In the genomic region with DNA sequence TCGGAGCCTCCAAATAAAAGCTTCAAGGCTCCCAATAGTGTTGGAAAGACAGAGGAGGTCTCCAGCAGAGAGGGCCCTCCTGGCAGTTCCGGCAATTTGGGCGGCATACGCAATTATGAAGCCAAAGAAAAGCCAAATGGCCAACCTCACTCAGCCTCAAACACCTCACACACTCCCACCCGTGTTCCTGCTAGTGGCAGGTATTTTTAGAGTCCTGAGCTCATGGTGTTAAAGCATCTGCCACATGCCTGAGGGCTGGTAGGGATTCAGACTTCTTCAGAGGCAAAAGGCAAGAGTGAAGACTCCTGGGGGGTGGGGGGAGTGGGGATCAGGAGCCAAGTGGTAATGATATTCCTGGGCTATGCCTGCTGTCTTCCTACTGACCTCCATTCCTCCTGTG, we compare ENCODE assay signal across 21 cellular contexts. TPM values are rescaled to one million over a fixed set of nuclear protein-coding genes. Genes with fewer than 3 reads are reported as not detected.
DNase-seq lines count a peak whose midpoint lies in the region; ATAC-seq, FAIRE-seq and TF ChIP-seq lines count a peak whose summit lies in the region.
"Had no signal": no experiment of that assay in that cellular context is flagged by ENCODE, and none has a peak within 500 bp of the region (broad histone marks: within the 10 kb centered on the region; RNA-seq: fewer than 3 reads in every experiment).

No MANE protein-coding gene starts in this region.

- no peaks in the 10 kb centered on the region for H3K36me3 ChIP-seq in SK-N-MC (ENCODE audit: insufficient read depth, low read length)
- no peaks in the 10 kb centered on the region for H3K36me3 ChIP-seq in trophoblast cell (ENCODE audit: control insufficient read depth in 1 of 2, insufficient read depth in 2 of 2, low read length in 2 of 2)
- H3K36me3 ChIP-seq: HAP-1 had no signal

- no peak for TF ChIP-seq CTCF in RWPE1 (conservative IDR thresholded peaks at IDR 0.05; ENCODE audit: low read depth)

- H3K9ac ChIP-seq in SK-N-MC (ENCODE audit: insufficient read length) (no peak overlapping the region), trophoblast cell (ENCODE audit: low read length) (no peak overlapping the region)

- H4K12ac ChIP-seq in trophoblast cell (ENCODE audit: low read depth, low read length), result no peak overlapping the region

- no peak overlapping the region for H2BK120ac ChIP-seq in trophoblast cell (ENCODE audit: insufficient read depth, low read length, poor library complexity)

- H3K9me3 Mint-ChIP-seq in activated CD8-positive, alpha-beta memory T cell treated with anti-CD3 and anti-CD28 coated beads, Interleukin-2, amount 10 ng/mL, durations not matched to agents 7 days and 5 days (ENCODE audit: low read depth), result no peaks in the 10 kb centered on the region
- H3K9me3 Mint-ChIP-seq: naive B cell; T-helper 1 cell treated with Interleukin-12 subunit alpha and Interleukin-12 subunit beta and Interleukin-4 antibody, amounts not matched to agents 30 μg/mL and 1 μg/mL, for 36 hours; WTC11 had no signal

- no peak overlapping the region for H4K91ac ChIP-seq in trophoblast cell (ENCODE audit: low read depth, low read length)

- no peak overlapping the region for H3K4me3 Mint-ChIP-seq in activated CD8-positive, alpha-beta memory T cell treated with anti-CD3 and anti-CD28 coated beads, Interleukin-2, amount 10 ng/mL, durations not matched to agents 7 days and 5 days
- H3K4me3 Mint-ChIP-seq: CD14-positive monocyte; naive B cell; T-helper 1 cell treated with Interleukin-12 subunit alpha and Interleukin-12 subunit beta and Interleukin-4 antibody, amounts not matched to agents 30 μg/mL and 1 μg/mL, for 36 hours; WTC11 had no signal

- H3K14ac ChIP-seq in trophoblast cell (ENCODE audit: low read length), result no peak overlapping the region

- peaks cover 55% of the 10 kb centered on the region for H3K4me1 Mint-ChIP-seq in activated CD8-positive, alpha-beta memory T cell treated with anti-CD3 and anti-CD28 coated beads, Interleukin-2, amount 10 ng/mL, durations not matched to agents 7 days and 5 days
- H3K4me1 Mint-ChIP-seq: WTC11 had no signal

- CTCF ChIA-PET in activated CD8-positive, alpha-beta memory T cell treated with anti-CD3 and anti-CD28 coated beads, Interleukin-2, amount 10 ng/mL, durations not matched to agents 7 days and 5 days (lab: Charles Lee), result no interaction called here
- CTCF ChIA-PET in RWPE1 (lab: Yijun Ruan, JAX), result no interaction called here

- no peak overlapping the region for H3K18ac ChIP-seq in trophoblast cell (ENCODE audit: low read length)

- FAIRE-seq in H54 (lab: Jason Lieb, UNC), result no peak
- FAIRE-seq: kidney had no signal

- peak overlapping the region; percentile 41 for H3K4me3 ChIP-seq in SK-N-MC
- no peak overlapping the region for H3K4me3 ChIP-seq in trophoblast cell (ENCODE audit: low read depth, low read length)
- H3K4me3 ChIP-seq: HAP-1 had no signal

- ATAC-seq in activated CD8-positive, alpha-beta memory T cell treated with anti-CD3 and anti-CD28 coated beads, Interleukin-2, amount 10 ng/mL, durations not matched to agents 7 days and 5 days, result no peak
- ATAC-seq: WTC11 had no signal

- no peaks in the 10 kb centered on the region for H3K79me2 ChIP-seq in trophoblast cell (ENCODE audit: control insufficient read depth, insufficient read depth, low read length, poor library complexity)

- no peak overlapping the region for H3K4ac ChIP-seq in trophoblast cell (ENCODE audit: low read depth, low read length)

- H2AFZ ChIP-seq in trophoblast cell (ENCODE audit: insufficient read depth, low read length, poor library complexity), result no peak overlapping the region

- no peak overlapping the region for H2BK5ac ChIP-seq in trophoblast cell (ENCODE audit: low read depth, low read length, poor library complexity)

- POLR2A ChIA-PET in RWPE1 (lab: Yijun Ruan, JAX; ENCODE audit: low non-redundant PET), result no interaction called here

- TF ChIP-seq POLR2A in H54 (IDR thresholded peaks at IDR 0.05; ENCODE audit: low read depth, low read length), result no peak

- no CpG with 5 or more reads among the region's 5 CpGs for WGBS in trophoblast cell (ENCODE audit: extremely low coverage, insufficient coverage, insufficient read length)

- H2BK12ac ChIP-seq in trophoblast cell (ENCODE audit: low read length), result peak overlapping the region; percentile 22

- peaks cover 45% of the 10 kb centered on the region for H3K36me3 Mint-ChIP-seq in activated CD8-positive, alpha-beta memory T cell treated with anti-CD3 and anti-CD28 coated beads, Interleukin-2, amount 10 ng/mL, durations not matched to agents 7 days and 5 days
- H3K36me3 Mint-ChIP-seq: CD14-positive monocyte, naive B cell, WTC11 had no signal

- H2AK5ac ChIP-seq in trophoblast cell (ENCODE audit: low read length), result no peak overlapping the region

- H3K4me2 ChIP-seq in trophoblast cell (ENCODE audit: low read length), result no peak overlapping the region

- DNase-seq in activated CD8-positive, alpha-beta memory T cell treated with anti-CD3 and anti-CD28 coated beads, Interleukin-2, amount 10 ng/mL, durations not matched to agents 7 days and 5 days, result no peak
- DNase-seq in activated CD8-positive, alpha-beta memory T cell treated with anti-CD3 and anti-CD28 coated beads, Interleukin-2, amount 50 U/mL, for 48 hours, result no peak
- DNase-seq in SK-N-MC (ENCODE audit: low read depth, low spot score) (no peak), cerebellar cortex (ENCODE audit: low spot score) (peak; percentile 88), trophoblast cell (no peak), RWPE1 (ENCODE audit: low spot score) (no peak), H54 (ENCODE audit: insufficient read length, low spot score) (no peak), AG08395 (ENCODE audit: low spot score) (no peak)
- DNase-seq: ACHN; activated naive CD4-positive, alpha-beta T cell treated with anti-CD3 and anti-CD28 coated beads, Interleukin-2, amount 50 U/mL, for 16 hours; kidney; naive B cell; NCI-H510A treated with DMSO at 0.1 percent for 48 hours; stimulated activated CD4-positive, alpha-beta T cell treated with anti-CD3 and anti-CD28 coated beads, Interleukin-2, amount 100 ng/mL, for 48 hours had no signal

- H3K4me1 ChIP-seq in trophoblast cell (ENCODE audit: control insufficient read depth in 1 of 2, insufficient read depth in 2 of 2, low read length in 2 of 2), result peaks cover 2 to 7% of the 10 kb centered on the region in 2 experiments
- H3K4me1 ChIP-seq: HAP-1 had no signal

- no peaks in the 10 kb centered on the region for H3K27me3 Mint-ChIP-seq in activated CD8-positive, alpha-beta memory T cell treated with anti-CD3 and anti-CD28 coated beads, Interleukin-2, amount 10 ng/mL, durations not matched to agents 7 days and 5 days

- no peak overlapping the region for H3K23ac ChIP-seq in trophoblast cell (ENCODE audit: low read length)

- no peaks in the 10 kb centered on the region for H3K27me3 ChIP-seq in trophoblast cell (ENCODE audit: insufficient read depth, low read length)
- H3K27me3 ChIP-seq: foreskin keratinocyte had no signal

- no peak overlapping the region for H4K8ac ChIP-seq in trophoblast cell (ENCODE audit: low read depth, low read length)

- peaks cover 4% of the 10 kb centered on the region for H3K79me1 ChIP-seq in trophoblast cell (ENCODE audit: low read length)

- H3K27ac ChIP-seq in SK-N-MC (peak overlapping the region; percentile 67; the same call in 1 of the 2 replicates), trophoblast cell (ENCODE audit: low read depth, low read length) (no peak overlapping the region), RWPE1 (no peak overlapping the region)
- H3K27ac ChIP-seq: epithelial cell of prostate, foreskin keratinocyte had no signal

- H3K9me3 ChIP-seq in SK-N-MC (ENCODE audit: low read depth, low read length) (no peaks in the 10 kb centered on the region), trophoblast cell (ENCODE audit: insufficient read depth, low read depth, low read length) (no peaks in the 10 kb centered on the region)
- H3K9me3 ChIP-seq: HAP-1 had no signal

- H3K27ac Mint-ChIP-seq in activated CD8-positive, alpha-beta memory T cell treated with anti-CD3 and anti-CD28 coated beads, Interleukin-2, amount 10 ng/mL, durations not matched to agents 7 days and 5 days, result peak overlapping the region; percentile 29
- H3K27ac Mint-ChIP-seq: progenitor cell of endocrine pancreas; T-helper 1 cell treated with Interleukin-12 subunit alpha and Interleukin-12 subunit beta and Interleukin-4 antibody, amounts not matched to agents 30 μg/mL and 1 μg/mL, for 36 hours; WTC11 had no signal

RNA-seq across cellular contexts. Expression of gene RAB33A, which starts 7.4 kb away (rescaled TPM):
- 10 to 100 TPM; 38.8 to 41.1 TPM for total RNA-seq in activated CD8-positive, alpha-beta memory T cell treated with anti-CD3 and anti-CD28 coated beads, Interleukin-2, amount 10 ng/mL, durations not matched to agents 7 days and 5 days
- 1.0 and 1.1 TPM in 2 replicates for polyA plus RNA-seq in trophoblast cell (2013)
- total RNA-seq: foreskin keratinocyte had no signal

RNA-seq across cellular contexts. Expression of gene AIFM1, which starts 13.5 kb away (rescaled TPM):
- total RNA-seq in activated CD8-positive, alpha-beta memory T cell treated with anti-CD3 and anti-CD28 coated beads, Interleukin-2, amount 10 ng/mL, durations not matched to agents 7 days and 5 days, result 10 to 100 TPM; 47.3 to 59.6 TPM
- polyA plus RNA-seq in trophoblast cell (2013), result 25.7 and 25.9 TPM in 2 replicates
